Comparison of ENCODE assay signal across 23 cellular contexts in genomic region chrX:102739642-102740041, GRCh38. TPM values are rescaled to one million over a fixed set of nuclear protein-coding genes. Genes with fewer than 3 reads are reported as not detected.
A peak's percentile ranks its signal among the peaks of the same experiment; 100 is the strongest.
DNase-seq lines count a peak whose midpoint lies in the region; FAIRE-seq and TF ChIP-seq lines count a peak whose summit lies in the region.
"Had no signal": no experiment of that assay in that cellular context is flagged by ENCODE, and none has a peak within 500 bp of the region (broad histone marks: within the 10 kb centered on the region; RNA-seq: fewer than 3 reads in every experiment).

No MANE protein-coding gene starts in this region.

- 50% methylated on average over 5 of the region's 7 CpGs for WGBS in mesenchymal stem cell

- H2AK5ac ChIP-seq in mesenchymal stem cell (ENCODE audit: low read length, severe bottlenecking) = no peak overlapping the region

- H4K8ac ChIP-seq in mesenchymal stem cell (ENCODE audit: low read length) = no peak overlapping the region

- CTCF ChIA-PET in HEK293T (lab: Yijun Ruan, JAX) = no interaction called here
- CTCF ChIA-PET in activated naive CD4-positive, alpha-beta T cell treated with anti-CD3 and anti-CD28 coated beads, Interleukin-2, amount 10 ng/mL, durations not matched to agents 7 days and 5 days (lab: Charles Lee) = no interaction called here

- POLR2A ChIA-PET in HEK293T (lab: Yijun Ruan, JAX) = interaction anchor here (0.6 kb wide), 1 partner anchor 28 kb away, joined by 3 read pairs; no protein-coding TSS in a partner anchor

- no peak overlapping the region for H3K27ac Mint-ChIP-seq in astrocyte (ENCODE audit: unreplicated experiment)
- no peak overlapping the region for H3K27ac Mint-ChIP-seq in activated naive CD4-positive, alpha-beta T cell treated with anti-CD3 and anti-CD28 coated beads, Interleukin-2, amount 10 ng/mL, durations not matched to agents 7 days and 5 days
- H3K27ac Mint-ChIP-seq: activated CD8-positive, alpha-beta T cell treated with anti-CD3 and anti-CD28 coated beads, Interleukin-2, amount 10 ng/mL, durations not matched to agents 7 days and 5 days; nephron progenitor cell; T-helper 17 cell had no signal

- H3K36me3 ChIP-seq in astrocyte (ENCODE audit: insufficient read depth, low read length) (no peaks in the 10 kb centered on the region), mesenchymal stem cell (ENCODE audit: control insufficient read depth in 1 of 2, insufficient read depth in 2 of 2, low read depth in 1 of 2, low read length in 2 of 2) (no peaks in the 10 kb centered on the region)
- H3K36me3 ChIP-seq: pancreas, right lobe of liver had no signal

- H3K27me3 ChIP-seq in astrocyte (ENCODE audit: insufficient read depth, low read length) (no peaks in the 10 kb centered on the region), mesenchymal stem cell (ENCODE audit: control insufficient read depth in 1 of 2, insufficient read depth in 1 of 2, low read length in 2 of 2) (peaks cover 0 to 13% of the 10 kb centered on the region in 2 experiments)
- H3K27me3 ChIP-seq: pancreas, right lobe of liver had no signal

- H4K91ac ChIP-seq in mesenchymal stem cell (ENCODE audit: low read length) = no peak overlapping the region

- H3K27ac ChIP-seq in astrocyte (ENCODE audit: low read depth, low read length) = no peak overlapping the region
- no peak overlapping the region for H3K27ac ChIP-seq in mesenchymal stem cell (ENCODE audit: low read length, poor library complexity, severe bottlenecking)
- H3K27ac ChIP-seq: pancreas, right lobe of liver had no signal

- no peaks in the 10 kb centered on the region for H3K27me3 Mint-ChIP-seq in astrocyte (ENCODE audit: low read depth, unreplicated experiment)
- no peaks in the 10 kb centered on the region for H3K27me3 Mint-ChIP-seq in activated naive CD4-positive, alpha-beta T cell treated with anti-CD3 and anti-CD28 coated beads, Interleukin-2, amount 10 ng/mL, durations not matched to agents 7 days and 5 days
- H3K27me3 Mint-ChIP-seq: T-helper 17 cell had no signal

- FAIRE-seq in astrocyte (lab: Jason Lieb, UNC) = peak; percentile 58
- FAIRE-seq: GM18507, islet of Langerhans, pancreas, RCC 7860 had no signal

- no peaks in the 10 kb centered on the region for H3K79me2 ChIP-seq in astrocyte (ENCODE audit: insufficient read depth, low read length)

- no peak for TF ChIP-seq CTCF in astrocyte (IDR thresholded peaks at IDR 0.05; ENCODE audit: insufficient read depth, low read depth, low read length)

- H3K9ac ChIP-seq in astrocyte (ENCODE audit: low read length) (no peak overlapping the region), mesenchymal stem cell (ENCODE audit: low read length) (no peak overlapping the region)
- H3K9ac ChIP-seq: SK-N-SH had no signal

- DNase-seq in Daoy (ENCODE audit: low read depth) = peak; percentile 57
- peak; percentile 31 for DNase-seq in HEK293T (ENCODE audit: extremely low spot score)
- DNase-seq in astrocyte (ENCODE audit: low read depth) = no peak
- peak; percentile 2 for DNase-seq in mesenchymal stem cell
- no peak for DNase-seq in activated naive CD4-positive, alpha-beta T cell treated with anti-CD3 and anti-CD28 coated beads, Interleukin-2, amount 10 ng/mL, durations not matched to agents 7 days and 5 days
- no peak for DNase-seq in stimulated activated CD4-positive, alpha-beta T cell treated with anti-CD3 and anti-CD28 coated beads, Interleukin-1b, Interleukin-23, amount 100 ng/mL, for 48 hours
- DNase-seq in SHP77 (lab: John Stamatoyannopoulos, UW) = no peak
- DNase-seq: activated CD4-positive, alpha-beta T cell treated with anti-CD3 and anti-CD28 coated beads for 1 hour; activated CD8-positive, alpha-beta T cell treated with anti-CD3 and anti-CD28 coated beads, Interleukin-2, amount 10 ng/mL, durations not matched to agents 7 days and 5 days; activated effector memory CD4-positive, alpha-beta T cell treated with anti-CD3 and anti-CD28 coated beads, Interleukin-2, amount 50 U/mL, for 16 hours; activated T-cell treated with anti-CD3 and anti-CD28 coated beads for 4 hours; GDM1; NCI-H1694; NCI-H510A; nephron progenitor cell; pancreas; right lobe of liver; SK-N-SH; stimulated activated naive CD4-positive, alpha-beta T cell treated with Interleukin-2 at 50 U/mL for 16 hours; T-helper 17 cell had no signal

- H3K9me3 ChIP-seq in astrocyte (ENCODE audit: insufficient read depth, low read depth, low read length) (no peaks in the 10 kb centered on the region), mesenchymal stem cell (ENCODE audit: control insufficient read depth, low read length) (no peaks in the 10 kb centered on the region)
- H3K9me3 ChIP-seq: pancreas, right lobe of liver, SK-N-SH had no signal

- no peaks in the 10 kb centered on the region for H3K9me3 Mint-ChIP-seq in astrocyte (ENCODE audit: unreplicated experiment)
- H3K9me3 Mint-ChIP-seq in activated naive CD4-positive, alpha-beta T cell treated with anti-CD3 and anti-CD28 coated beads, Interleukin-2, amount 10 ng/mL, durations not matched to agents 7 days and 5 days = no peaks in the 10 kb centered on the region

- H3K4me3 Mint-ChIP-seq in astrocyte (ENCODE audit: unreplicated experiment) = no peak overlapping the region
- H3K4me3 Mint-ChIP-seq in activated naive CD4-positive, alpha-beta T cell treated with anti-CD3 and anti-CD28 coated beads, Interleukin-2, amount 10 ng/mL, durations not matched to agents 7 days and 5 days = no peak overlapping the region
- H3K4me3 Mint-ChIP-seq: activated CD8-positive, alpha-beta T cell treated with anti-CD3 and anti-CD28 coated beads, Interleukin-2, amount 10 ng/mL, durations not matched to agents 7 days and 5 days; nephron progenitor cell; T-helper 17 cell had no signal

- peaks cover 13% of the 10 kb centered on the region for H3K4me1 Mint-ChIP-seq in astrocyte (ENCODE audit: low read depth, unreplicated experiment)
- H3K4me1 Mint-ChIP-seq in activated naive CD4-positive, alpha-beta T cell treated with anti-CD3 and anti-CD28 coated beads, Interleukin-2, amount 10 ng/mL, durations not matched to agents 7 days and 5 days = no peaks in the 10 kb centered on the region
- H3K4me1 Mint-ChIP-seq: T-helper 17 cell had no signal

- no peaks in the 10 kb centered on the region for H3K4me1 ChIP-seq in astrocyte (ENCODE audit: insufficient read depth, low read length)
- no peaks in the 10 kb centered on the region for H3K4me1 ChIP-seq in mesenchymal stem cell (ENCODE audit: control insufficient read depth, insufficient read depth, low read depth, low read length)
- H3K4me1 ChIP-seq: pancreas, right lobe of liver had no signal

- H2BK5ac ChIP-seq in mesenchymal stem cell (ENCODE audit: low read depth, low read length, poor library complexity, severe bottlenecking) = no peak overlapping the region

- no peak overlapping the region for H3K23ac ChIP-seq in mesenchymal stem cell (ENCODE audit: low read length in 2 of 2)

- no peaks in the 10 kb centered on the region for H3K36me3 Mint-ChIP-seq in astrocyte (ENCODE audit: low read depth, unreplicated experiment)
- H3K36me3 Mint-ChIP-seq in activated naive CD4-positive, alpha-beta T cell treated with anti-CD3 and anti-CD28 coated beads, Interleukin-2, amount 10 ng/mL, durations not matched to agents 7 days and 5 days = no peaks in the 10 kb centered on the region

- H4K20me1 ChIP-seq in astrocyte (ENCODE audit: insufficient read depth, low read length) = no peaks in the 10 kb centered on the region

- H2BK12ac ChIP-seq in mesenchymal stem cell (ENCODE audit: low read length in 2 of 2) = no peak overlapping the region

- no peak overlapping the region for H3K18ac ChIP-seq in mesenchymal stem cell (ENCODE audit: low read depth in 1 of 2, low read length in 2 of 2)

- H3K4me3 ChIP-seq in astrocyte (ENCODE audit: insufficient read depth, low read depth, low read length) (no peak overlapping the region), mesenchymal stem cell (ENCODE audit: insufficient read depth in 1 of 2, low read depth in 1 of 2, low read length in 2 of 2) (no peak overlapping the region)
- H3K4me3 ChIP-seq: pancreas, right lobe of liver had no signal

- H3K4ac ChIP-seq in mesenchymal stem cell (ENCODE audit: low read depth in 1 of 2, low read length in 2 of 2) = no peak overlapping the region

- H3K14ac ChIP-seq in mesenchymal stem cell (ENCODE audit: low read length in 2 of 2) = no peak overlapping the region

- H3K4me2 ChIP-seq in astrocyte (ENCODE audit: low read length) (peak overlapping the region; percentile 15), mesenchymal stem cell (ENCODE audit: low read length, poor library complexity, severe bottlenecking) (no peak overlapping the region)
- H3K4me2 ChIP-seq: SK-N-SH had no signal

- H2BK120ac ChIP-seq in mesenchymal stem cell (ENCODE audit: low read depth, low read length) = no peak overlapping the region

- no peaks in the 10 kb centered on the region for H3K79me1 ChIP-seq in mesenchymal stem cell (replicated peaks; ENCODE audit: low read length, poor library complexity, severe bottlenecking)

- H2AFZ ChIP-seq in astrocyte (ENCODE audit: low read depth, low read length) = no peak overlapping the region
- no peak overlapping the region for H2AFZ ChIP-seq in mesenchymal stem cell (ENCODE audit: low read depth, low read length)

- H2BK15ac ChIP-seq in mesenchymal stem cell (ENCODE audit: low read depth, poor library complexity, severe bottlenecking) = no peak overlapping the region

TF ChIP-seq in HEK293T, 16 proteins besides CTCF, POLR2A, EP300 and RAD21:
- TF ChIP-seq FOXM1 (IDR thresholded peaks at IDR 0.05; ENCODE audit: borderline replicate concordance) = no peak
- TF ChIP-seq TARDBP (IDR thresholded peaks at IDR 0.05) = no peak

RNA-seq across cellular contexts. Expression of gene GPRASP3, which starts 19.1 kb away (rescaled TPM):
- 3.2 and 3.9 TPM in 2 replicates for total RNA-seq in Daoy (2014; rRNA removed; shearing (Covaris generic))
- 4.9 and 8.0 TPM in 2 replicates for total RNA-seq in astrocyte
- 3.3 TPM for polyA plus RNA-seq in mesenchymal stem cell (2013, experiment 1 of 2)
- polyA plus RNA-seq in mesenchymal stem cell (2013, experiment 2 of 2) = 3.3 TPM

RNA-seq across cellular contexts. Expression of gene GPRASP2, which starts 27.4 kb away (rescaled TPM):
- 12.0 and 17.4 TPM in 2 replicates for total RNA-seq in Daoy (2014; rRNA removed; shearing (Covaris generic))
- 9.1 and 10.1 TPM in 2 replicates for total RNA-seq in astrocyte
- polyA plus RNA-seq in mesenchymal stem cell (2013, experiment 1 of 2) = 4.7 TPM
- 4.6 TPM for polyA plus RNA-seq in mesenchymal stem cell (2013, experiment 2 of 2)

Comparison
In these comparisons a context has a peak if more than half of its experiments do, and no peak if none do; other contexts are left out.
1. DNase-seq: peak in Daoy (single experiment), HEK293T (single experiment) and mesenchymal stem cell (single experiment); none in astrocyte (single experiment), activated naive CD4-positive, alpha-beta T cell treated with anti-CD3 and anti-CD28 coated beads, Interleukin-2, amount 10 ng/mL, durations not matched to agents 7 days and 5 days (single experiment), stimulated activated CD4-positive, alpha-beta T cell treated with anti-CD3 and anti-CD28 coated beads, Interleukin-1b, Interleukin-23, amount 100 ng/mL, for 48 hours (single experiment) and SHP77 (0 of 2).